ENCODE assay signal across 15 cellular contexts in the genomic region with DNA sequence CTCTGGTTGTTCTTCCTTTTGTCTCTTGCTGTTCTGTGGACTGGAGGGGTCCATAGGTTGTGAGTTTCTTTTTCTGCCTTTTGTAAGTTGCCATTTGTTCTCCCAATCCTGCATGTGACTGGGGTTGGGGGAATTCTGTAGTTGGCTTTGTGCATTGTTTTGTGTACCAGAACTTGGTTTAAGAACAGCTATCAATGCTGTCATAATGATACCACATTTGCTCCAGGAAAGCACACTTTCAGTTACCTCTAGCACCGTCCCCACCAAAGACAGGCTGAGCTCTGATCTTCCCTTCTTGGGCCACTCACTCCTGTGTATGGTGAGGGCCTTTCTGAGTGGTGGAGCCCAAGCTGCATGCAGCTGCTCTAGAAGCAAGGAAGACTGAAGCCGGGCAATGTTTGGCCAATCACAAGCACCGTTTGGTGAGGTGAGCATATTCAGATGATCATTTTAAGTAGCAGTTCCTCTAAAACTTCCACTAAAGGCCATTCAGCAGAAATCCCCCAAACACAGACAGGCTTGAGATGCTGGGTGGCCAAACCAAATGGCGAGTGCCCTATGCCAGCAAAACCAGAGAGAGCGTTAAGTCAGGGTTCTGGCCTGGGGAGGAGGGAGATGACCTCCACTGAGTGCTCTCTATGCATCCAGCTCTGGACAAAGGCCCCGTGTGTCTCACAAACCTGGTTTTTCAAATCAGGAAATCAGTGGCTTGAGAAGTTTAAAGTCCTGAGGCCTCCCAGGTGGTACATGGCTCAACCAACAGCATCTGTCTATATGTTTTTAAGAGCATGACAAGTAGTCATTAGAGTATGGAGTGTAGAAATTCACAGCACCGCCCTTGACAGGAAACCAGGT.
DNase-seq lines count a peak whose midpoint lies in the region; ATAC-seq, FAIRE-seq and TF ChIP-seq lines count a peak whose summit lies in the region.
"Had no signal": no experiment of that assay in that cellular context is flagged by ENCODE, and none has a peak within 500 bp of the region (broad histone marks: within the 10 kb centered on the region; RNA-seq: fewer than 3 reads in every experiment).

No MANE protein-coding gene starts in this region.

- no peaks in the 10 kb centered on the region for H3K9me3 ChIP-seq in BLaER1 treated with 17β-estradiol and CSF1 and Interleukin-3, amounts not matched to agents 10 nM and 100 nM (replicated peaks in 1 of 11)
- H3K9me3 ChIP-seq: upper lobe of right lung had no signal

- H3K4me1 ChIP-seq in BLaER1 treated with 17β-estradiol and CSF1 and Interleukin-3, amounts not matched to agents 10 nM and 100 nM: peaks cover 20 to 65% (median 57%) of the 10 kb centered on the region in 10 experiments

- peaks cover 4% of the 10 kb centered on the region for H3K27me3 Mint-ChIP-seq in glutamatergic neuron (ENCODE audit: unreplicated experiment)
- no peaks in the 10 kb centered on the region for H3K27me3 Mint-ChIP-seq in activated naive CD8-positive, alpha-beta T cell treated with anti-CD3 and anti-CD28 coated beads, Interleukin-2, amount 50 U/mL, for 24 hours

- no peaks in the 10 kb centered on the region for H3K36me3 Mint-ChIP-seq in glutamatergic neuron (ENCODE audit: unreplicated experiment)
- no peaks in the 10 kb centered on the region for H3K36me3 Mint-ChIP-seq in activated naive CD8-positive, alpha-beta T cell treated with anti-CD3 and anti-CD28 coated beads, Interleukin-2, amount 50 U/mL, for 24 hours (ENCODE audit: low read depth)

- H3K27ac Mint-ChIP-seq in glutamatergic neuron (ENCODE audit: unreplicated experiment): no peak overlapping the region
- H3K27ac Mint-ChIP-seq in activated naive CD8-positive, alpha-beta T cell treated with anti-CD3 and anti-CD28 coated beads, Interleukin-2, amount 50 U/mL, for 24 hours: no peak overlapping the region
- H3K27ac Mint-ChIP-seq: activated B cell treated with CpG ODN at 0.5 μM for 24 hours, GM23338 had no signal

- H3K4me3 Mint-ChIP-seq in glutamatergic neuron (ENCODE audit: unreplicated experiment): no peak overlapping the region
- no peak overlapping the region for H3K4me3 Mint-ChIP-seq in activated naive CD8-positive, alpha-beta T cell treated with anti-CD3 and anti-CD28 coated beads, Interleukin-2, amount 50 U/mL, for 24 hours
- H3K4me3 Mint-ChIP-seq: activated B cell treated with CpG ODN at 0.5 μM for 24 hours, GM23338 had no signal

- H3K4me1 Mint-ChIP-seq in glutamatergic neuron (ENCODE audit: low read depth, unreplicated experiment): no peaks in the 10 kb centered on the region
- H3K4me1 Mint-ChIP-seq in activated naive CD8-positive, alpha-beta T cell treated with anti-CD3 and anti-CD28 coated beads, Interleukin-2, amount 50 U/mL, for 24 hours: peaks cover 11% of the 10 kb centered on the region
- H3K4me1 Mint-ChIP-seq: activated B cell treated with CpG ODN at 0.5 μM for 24 hours had no signal

- peak overlapping the region in 9 of 11 experiments; percentile 14 to 86 (median 74); a peak in 18 of 22 replicates for H3K4me2 ChIP-seq in BLaER1 treated with 17β-estradiol and CSF1 and Interleukin-3, amounts not matched to agents 10 nM and 100 nM
- H3K4me2 ChIP-seq: GM23338 had no signal

- no peaks in the 10 kb centered on the region for H3K27me3 ChIP-seq in BLaER1 treated with 17β-estradiol and CSF1 and Interleukin-3, amounts not matched to agents 10 nM and 100 nM
- H3K27me3 ChIP-seq in dorsolateral prefrontal cortex: no peaks in the 10 kb centered on the region
- H3K27me3 ChIP-seq: upper lobe of right lung had no signal

- FAIRE-seq in GM19239 (lab: Jason Lieb, UNC): peak; percentile 51

- H4K20me1 ChIP-seq in BLaER1 treated with 17β-estradiol and CSF1 and Interleukin-3, amounts not matched to agents 10 nM and 100 nM: no peaks in the 10 kb centered on the region

- ATAC-seq in HG02981 (IDR thresholded peaks at IDR 0.05; ENCODE audit: unreplicated experiment): peak; percentile 67
- no peak for ATAC-seq in activated naive CD8-positive, alpha-beta T cell treated with anti-CD3 and anti-CD28 coated beads, Interleukin-2, amount 50 U/mL, for 24 hours
- ATAC-seq: upper lobe of right lung had no signal

- DNase-seq in GM19239 (ENCODE audit: insufficient read length, low spot score) (no peak), dorsolateral prefrontal cortex (no peak), glutamatergic neuron (no peak)
- DNase-seq in stimulated activated CD4-positive, alpha-beta T cell treated with anti-CD3 and anti-CD28 coated beads, Interleukin-4, amount 100 ng/mL, for 1 hour: no peak
- no peak for DNase-seq in stimulated activated CD4-positive, alpha-beta T cell treated with anti-CD3 and anti-CD28 coated beads, Interleukin-12 subunit alpha, Interleukin-12 subunit beta, amount 100 ng/mL, for 4 hours
- DNase-seq in activated naive CD8-positive, alpha-beta T cell treated with anti-CD3 and anti-CD28 coated beads, Interleukin-2, amount 50 U/mL, for 24 hours: no peak
- DNase-seq: activated B cell treated with CpG ODN at 0.5 μM for 24 hours; activated naive CD4-positive, alpha-beta T cell treated with Interleukin-2 at 50 U/mL for 16 hours; AML-193; left colon; NCI-H2029; upper lobe of right lung had no signal

- TF ChIP-seq CTCF in dorsolateral prefrontal cortex (IDR thresholded peaks at IDR 0.05 in 54 of 56, conservative IDR thresholded peaks at IDR 0.05 in 2 of 56; ENCODE audit: low read depth in 1 of 56, partially characterized antibody in 56 of 56) (no peak), glutamatergic neuron (IDR thresholded peaks at IDR 0.05; ENCODE audit: partially characterized antibody, unreplicated experiment) (no peak)

- H3K9ac ChIP-seq in BLaER1 treated with 17β-estradiol and CSF1 and Interleukin-3, amounts not matched to agents 10 nM and 100 nM: no peak overlapping the region

- H3K9me3 Mint-ChIP-seq in glutamatergic neuron (ENCODE audit: unreplicated experiment): no peaks in the 10 kb centered on the region
- no peaks in the 10 kb centered on the region for H3K9me3 Mint-ChIP-seq in activated naive CD8-positive, alpha-beta T cell treated with anti-CD3 and anti-CD28 coated beads, Interleukin-2, amount 50 U/mL, for 24 hours
- H3K9me3 Mint-ChIP-seq: activated B cell treated with CpG ODN at 0.5 μM for 24 hours, GM23338 had no signal

- intact Hi-C loops in dorsolateral prefrontal cortex (cut with DNase I): no loop called here

- no peaks in the 10 kb centered on the region for H3K36me3 ChIP-seq in BLaER1 treated with 17β-estradiol and CSF1 and Interleukin-3, amounts not matched to agents 10 nM and 100 nM
- H3K36me3 ChIP-seq: upper lobe of right lung had no signal

- H3K27ac ChIP-seq in BLaER1 treated with 17β-estradiol and CSF1 and Interleukin-3, amounts not matched to agents 10 nM and 100 nM: peak overlapping the region in 8 of 11 experiments; percentile 65 to 86 (median 72); a peak in 13 of 22 replicates
- peak overlapping the region; percentile 65 to 100 (median 97) for H3K27ac ChIP-seq in dorsolateral prefrontal cortex
- H3K27ac ChIP-seq: upper lobe of right lung had no signal

- H3K4me3 ChIP-seq in BLaER1 treated with 17β-estradiol and CSF1 and Interleukin-3, amounts not matched to agents 10 nM and 100 nM: no peak overlapping the region
- peak overlapping the region in 4 of 59 donors; percentile 28 to 42 (median 33) for H3K4me3 ChIP-seq in dorsolateral prefrontal cortex
- H3K4me3 ChIP-seq: GM23338, upper lobe of right lung had no signal
